13 cellular contexts compared by ENCODE assay signal in the genomic region with DNA sequence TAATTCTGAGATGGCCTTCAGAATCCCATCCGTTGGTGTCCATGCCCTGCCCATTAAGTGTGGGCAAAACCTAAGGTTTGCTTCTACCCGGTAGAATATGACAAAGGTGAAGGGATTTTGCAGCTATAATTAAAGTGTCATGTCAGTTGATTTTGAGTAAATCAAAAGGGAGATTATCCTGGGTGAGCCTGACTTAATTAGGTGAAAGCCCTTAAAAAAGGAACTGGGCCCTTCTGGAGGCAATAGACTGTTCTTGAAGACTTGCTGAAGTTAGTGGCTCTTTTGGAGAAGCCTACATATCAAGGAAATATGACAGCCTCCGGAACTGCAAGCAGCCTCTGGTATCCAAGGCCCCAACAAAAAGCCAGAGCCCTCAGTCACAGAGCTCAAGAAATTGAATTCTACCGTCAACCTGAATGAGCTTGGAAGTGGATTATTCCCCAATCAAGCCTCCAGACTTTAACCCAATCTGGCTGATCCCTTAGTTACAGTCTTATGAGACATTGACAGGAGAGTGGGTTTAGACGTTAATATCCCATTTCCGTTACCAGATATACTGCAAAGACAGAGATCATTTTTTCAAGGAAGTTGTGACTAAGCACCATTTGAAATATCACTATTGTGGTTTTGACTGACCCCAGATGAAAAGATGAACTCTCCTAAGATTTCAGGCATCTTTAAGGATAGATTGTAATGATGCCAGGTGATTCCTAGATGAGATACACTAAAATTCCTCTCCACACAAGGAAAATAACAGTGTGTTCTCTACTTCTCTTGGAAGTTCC.
"Had no signal": no experiment of that assay in that cellular context is flagged by ENCODE, and none has a peak within 500 bp of the region (broad histone marks: within the 10 kb centered on the region; RNA-seq: fewer than 3 reads in every experiment).

No MANE protein-coding gene starts in this region.

- H3K4me3 ChIP-seq: cardiac muscle cell, left ventricle myocardium inferior had no signal

- DNase-seq: activated CD4-positive, alpha-beta T cell treated with anti-CD3 and anti-CD28 coated beads, Interleukin-2, amount 10 ng/mL, durations not matched to agents 7 days and 5 days; activated CD8-positive, alpha-beta memory T cell treated with anti-CD3 and anti-CD28 coated beads for 24 hours; activated naive CD4-positive, alpha-beta T cell treated with Interleukin-2 at 50 U/mL for 16 hours; foreskin keratinocyte; left ventricle myocardium inferior; mesenchymal stem cell; stimulated activated CD4-positive, alpha-beta T cell treated with anti-CD3 and anti-CD28 coated beads, Interleukin-4, amount 100 ng/mL, for 1 hour; stimulated activated CD8-positive, alpha-beta memory T cell treated with anti-CD3 and anti-CD28 coated beads, Interleukin-4, amount 100 ng/mL, for 48 hours; T-helper 9 cell had no signal

- H3K36me3 Mint-ChIP-seq: WTC11 had no signal

- H3K4me1 Mint-ChIP-seq: activated CD4-positive, alpha-beta T cell treated with anti-CD3 and anti-CD28 coated beads, Interleukin-2, amount 10 ng/mL, durations not matched to agents 7 days and 5 days had no signal

- H3K27me3 Mint-ChIP-seq: activated CD4-positive, alpha-beta T cell treated with anti-CD3 and anti-CD28 coated beads, Interleukin-2, amount 10 ng/mL, durations not matched to agents 7 days and 5 days; stimulated activated naive CD8-positive, alpha-beta T cell treated with anti-CD3 and anti-CD28 coated beads, Interleukin-15, Interleukin-2, amounts not matched to agents 100 ng/mL and 50 ng/mL, for 24 hours had no signal

- H3K9me3 ChIP-seq: left ventricle myocardium inferior had no signal

- H3K4me3 Mint-ChIP-seq: activated CD4-positive, alpha-beta T cell treated with anti-CD3 and anti-CD28 coated beads, Interleukin-2, amount 10 ng/mL, durations not matched to agents 7 days and 5 days; stimulated activated naive CD8-positive, alpha-beta T cell treated with anti-CD3 and anti-CD28 coated beads, Interleukin-15, Interleukin-2, amounts not matched to agents 100 ng/mL and 50 ng/mL, for 24 hours; WTC11 had no signal

- H3K27me3 ChIP-seq: cardiac muscle cell, foreskin keratinocyte had no signal

- H3K27ac Mint-ChIP-seq: activated CD4-positive, alpha-beta T cell treated with anti-CD3 and anti-CD28 coated beads, Interleukin-2, amount 10 ng/mL, durations not matched to agents 7 days and 5 days; stimulated activated naive CD8-positive, alpha-beta T cell treated with anti-CD3 and anti-CD28 coated beads, Interleukin-15, Interleukin-2, amounts not matched to agents 100 ng/mL and 50 ng/mL, for 24 hours; WTC11 had no signal

- H3K27ac ChIP-seq: cardiac muscle cell, foreskin keratinocyte, left ventricle myocardium inferior, parathyroid adenoma had no signal

- H3K9me3 Mint-ChIP-seq: activated CD4-positive, alpha-beta T cell treated with anti-CD3 and anti-CD28 coated beads, Interleukin-2, amount 10 ng/mL, durations not matched to agents 7 days and 5 days; stimulated activated naive CD8-positive, alpha-beta T cell treated with anti-CD3 and anti-CD28 coated beads, Interleukin-15, Interleukin-2, amounts not matched to agents 100 ng/mL and 50 ng/mL, for 24 hours; WTC11 had no signal

- ATAC-seq: foreskin keratinocyte, WTC11 had no signal

- H3K36me3 ChIP-seq: cardiac muscle cell, left ventricle myocardium inferior had no signal

- H3K4me1 ChIP-seq: foreskin keratinocyte had no signal
